27 cellular contexts compared by ENCODE assay signal in the genomic region with DNA sequence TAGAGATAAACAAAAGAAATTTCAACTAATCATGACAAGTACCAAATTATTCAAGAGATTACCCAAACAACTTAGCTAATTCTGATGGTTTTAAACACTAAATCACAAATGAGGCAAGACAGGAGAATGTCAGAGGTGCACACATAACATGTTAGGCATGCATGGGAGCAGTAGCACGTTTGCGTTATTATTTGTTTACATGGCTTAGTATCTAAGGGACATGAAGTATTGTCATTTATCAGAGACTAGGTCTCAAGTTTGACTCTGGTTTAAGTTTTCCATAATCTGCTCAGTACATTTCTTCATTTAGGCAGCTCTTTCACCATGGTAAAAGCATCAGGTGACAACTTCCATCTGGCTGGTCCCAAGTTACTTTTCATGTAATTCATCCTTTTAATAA.
"Had no signal": no experiment of that assay in that cellular context is flagged by ENCODE, and none has a peak within 500 bp of the region (broad histone marks: within the 10 kb centered on the region; RNA-seq: fewer than 3 reads in every experiment).

No MANE protein-coding gene starts in this region.

- FAIRE-seq: colon, endometrium, islet of Langerhans, keratinocyte had no signal

- DNase-seq: dermis blood vessel endothelial cell; effector CD8-positive, alpha-beta T cell; effector memory CD8-positive, alpha-beta T cell; endodermal cell; erythroblast; esophagus squamous epithelium; foreskin fibroblast; foreskin melanocyte; gastrocnemius medialis; glutamatergic neuron; head of caudate nucleus; heart right ventricle; hippocampal formation; left cardiac atrium; left ventricle myocardium superior; lower lobe of right lung; mesendoderm; midbrain; naive B cell had no signal

- H3K27me3 ChIP-seq: esophagus squamous epithelium, gastrocnemius medialis, heart right ventricle had no signal

- ATAC-seq: effector memory CD8-positive, alpha-beta T cell; esophagus mucosa; gastrocnemius medialis; heart right ventricle; left cardiac atrium; left lobe of liver; left ventricle myocardium superior; lower lobe of right lung had no signal

- H3K4me3 ChIP-seq: coronary artery, esophagus squamous epithelium, gastrocnemius medialis, heart right ventricle, lower lobe of right lung had no signal

- H3K36me3 ChIP-seq: esophagus squamous epithelium, gastrocnemius medialis, heart right ventricle, lower lobe of right lung had no signal

- H3K4me1 ChIP-seq: esophagus squamous epithelium, gastrocnemius medialis, heart right ventricle, lower lobe of right lung had no signal

- H3K27ac ChIP-seq: coronary artery, epithelial cell of prostate, esophagus squamous epithelium, gastrocnemius medialis, heart right ventricle, lower lobe of right lung had no signal

- H3K9me3 ChIP-seq: esophagus squamous epithelium, gastrocnemius medialis, heart right ventricle, lower lobe of right lung had no signal
